Comparison of ENCODE assay signal across 19 cellular contexts in the genomic region with DNA sequence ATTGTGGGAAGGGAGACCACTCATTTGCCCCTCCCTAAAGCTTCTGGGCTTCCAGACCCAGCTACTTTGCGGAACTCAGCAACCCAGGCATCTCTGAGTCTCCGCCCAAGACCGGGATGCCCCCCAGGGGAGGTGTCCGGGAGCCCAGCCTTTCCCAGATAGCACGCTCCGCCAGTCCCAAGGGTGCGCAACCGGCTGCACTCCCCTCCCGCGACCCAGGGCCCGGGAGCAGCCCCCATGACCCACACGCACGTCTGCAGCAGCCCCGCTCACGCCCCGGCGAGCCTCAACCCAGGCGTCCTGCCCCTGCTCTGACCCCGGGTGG. TPM values are rescaled to one million over a fixed set of nuclear protein-coding genes. Genes with fewer than 3 reads are reported as not detected.
A peak's percentile ranks its signal among the peaks of the same experiment; 100 is the strongest.
DNase-seq lines count a peak whose midpoint lies in the region; ATAC-seq and TF ChIP-seq lines count a peak whose summit lies in the region.
"Had no signal": no experiment of that assay in that cellular context is flagged by ENCODE, and none has a peak within 500 bp of the region (broad histone marks: within the 10 kb centered on the region; RNA-seq: fewer than 3 reads in every experiment).

A gene (plus strand): TSS at position 149 of the 325 bp plus-strand sequence. CDS start 513 bp downstream, outside the sequence.

- H3K27ac ChIP-seq in neural cell (ENCODE audit: low read length): no peak within 1 kb of the TSS
- H3K27ac ChIP-seq: gastrocnemius medialis, left lung, upper lobe of left lung had no signal

- H3K9ac ChIP-seq in neural cell (ENCODE audit: low read length): peak within 1 kb of the TSS; percentile 12

- no peaks in the 10 kb centered on the region for H3K36me3 ChIP-seq in neural cell (ENCODE audit: insufficient read depth, low read length)
- H3K36me3 ChIP-seq: gastrocnemius medialis, left lung, upper lobe of left lung had no signal

- POLR2A ChIA-PET in AG04449 (lab: Yijun Ruan, JAX): interaction anchor here (0.7 kb wide), 1 partner anchor 9 kb away, joined by 3 read pairs; no protein-coding TSS in a partner anchor

- TF ChIP-seq RAD21 in neural cell (conservative IDR thresholded peaks at IDR 0.05): no peak

- TF ChIP-seq CTCF in AG04449 (IDR thresholded peaks at IDR 0.05; ENCODE audit: insufficient read depth, low read length, missing control alignments) (no peak), fibroblast of villous mesenchyme (IDR thresholded peaks at IDR 0.05; ENCODE audit: insufficient read depth, low read depth, low read length) (no peak), neural cell (IDR thresholded peaks at IDR 0.05; ENCODE audit: poor library complexity, severe bottlenecking) (no peak)

- H3F3A ChIP-seq in neural cell (ENCODE audit: insufficient read depth, low read length, poor library complexity, severe bottlenecking): no peaks in the 10 kb centered on the region

- DNase-seq in AG04449 (ENCODE audit: low read depth, low spot score) (no peak), HuH-7.5 (ENCODE audit: low spot score) (peak; percentile 43), fibroblast of villous mesenchyme (ENCODE audit: low read depth) (no peak), NCI-H526 treated with DMSO at 0.1 percent for 48 hours (lab: John Stamatoyannopoulos, UW) (no peak), kidney glomerular epithelial cell (lab: John Stamatoyannopoulos, UW) (no peak), KG1 (lab: John Stamatoyannopoulos, UW) (no peak)
- DNase-seq: activated CD4-positive, CD25-positive, alpha-beta regulatory T cell treated with anti-CD3 and anti-CD28 coated beads, Interleukin-2, amount 50 U/mL, for 72 hours; activated T-cell treated with anti-CD3 and anti-CD28 coated beads, Interleukin-2, amount 50 U/mL, for 1 hour; AML-193; amygdala; gastrocnemius medialis; NCI-H2081 treated with DMSO at 0.1 percent for 48 hours; nucleus accumbens had no signal

- TF ChIP-seq EP300 in neural cell (conservative IDR thresholded peaks at IDR 0.05; ENCODE audit: poor library complexity, severe bottlenecking): no peak

- CTCF ChIA-PET in AG04449 (lab: Yijun Ruan, JAX): interaction anchor here (0.8 to 6.9 kb wide), 16 partner anchors 9 to 338 kb away, joined by 3 to 116 read pairs (median 4); a partner anchor contains a TSS

- peaks cover 34% of the 10 kb centered on the region for H3K27me3 ChIP-seq in neural cell (ENCODE audit: insufficient read depth, low read depth, low read length)

- H3K9me2 ChIP-seq in neural cell (ENCODE audit: insufficient read depth, low read length): no peaks in the 10 kb centered on the region

- H4K20me1 ChIP-seq in neural cell (ENCODE audit: insufficient read depth): no peaks in the 10 kb centered on the region

- H3K4me2 ChIP-seq in neural cell (ENCODE audit: low read length): no peak within 1 kb of the TSS

- H3K9me3 ChIP-seq in neural cell (ENCODE audit: low read length): no peaks in the 10 kb centered on the region
- H3K9me3 ChIP-seq: gastrocnemius medialis had no signal

- no peaks in the 10 kb centered on the region for H3K79me2 ChIP-seq in neural cell (replicated peaks; ENCODE audit: insufficient read depth, low read length)

- H3K4me3 ChIP-seq in AG04449 (ENCODE audit: low read depth, low read length): peak within 1 kb of the TSS; percentile 23
- peak within 1 kb of the TSS; percentile 21 for H3K4me3 ChIP-seq in fibroblast of villous mesenchyme (ENCODE audit: low read depth, low read length)
- peak within 1 kb of the TSS; percentile 48 for H3K4me3 ChIP-seq in neural cell (ENCODE audit: low read length)
- H3K4me3 ChIP-seq: gastrocnemius medialis, left lung had no signal

- H2AFZ ChIP-seq in neural cell (ENCODE audit: low read depth, low read length): no peak within 1 kb of the TSS

- ATAC-seq in GM21737 (IDR thresholded peaks at IDR 0.05; ENCODE audit: unreplicated experiment): no peak
- ATAC-seq: gastrocnemius medialis, left lung had no signal

TF ChIP-seq in neural cell, 6 proteins besides CTCF, POLR2A, EP300 and RAD21:
- TF ChIP-seq, protein P1, sequence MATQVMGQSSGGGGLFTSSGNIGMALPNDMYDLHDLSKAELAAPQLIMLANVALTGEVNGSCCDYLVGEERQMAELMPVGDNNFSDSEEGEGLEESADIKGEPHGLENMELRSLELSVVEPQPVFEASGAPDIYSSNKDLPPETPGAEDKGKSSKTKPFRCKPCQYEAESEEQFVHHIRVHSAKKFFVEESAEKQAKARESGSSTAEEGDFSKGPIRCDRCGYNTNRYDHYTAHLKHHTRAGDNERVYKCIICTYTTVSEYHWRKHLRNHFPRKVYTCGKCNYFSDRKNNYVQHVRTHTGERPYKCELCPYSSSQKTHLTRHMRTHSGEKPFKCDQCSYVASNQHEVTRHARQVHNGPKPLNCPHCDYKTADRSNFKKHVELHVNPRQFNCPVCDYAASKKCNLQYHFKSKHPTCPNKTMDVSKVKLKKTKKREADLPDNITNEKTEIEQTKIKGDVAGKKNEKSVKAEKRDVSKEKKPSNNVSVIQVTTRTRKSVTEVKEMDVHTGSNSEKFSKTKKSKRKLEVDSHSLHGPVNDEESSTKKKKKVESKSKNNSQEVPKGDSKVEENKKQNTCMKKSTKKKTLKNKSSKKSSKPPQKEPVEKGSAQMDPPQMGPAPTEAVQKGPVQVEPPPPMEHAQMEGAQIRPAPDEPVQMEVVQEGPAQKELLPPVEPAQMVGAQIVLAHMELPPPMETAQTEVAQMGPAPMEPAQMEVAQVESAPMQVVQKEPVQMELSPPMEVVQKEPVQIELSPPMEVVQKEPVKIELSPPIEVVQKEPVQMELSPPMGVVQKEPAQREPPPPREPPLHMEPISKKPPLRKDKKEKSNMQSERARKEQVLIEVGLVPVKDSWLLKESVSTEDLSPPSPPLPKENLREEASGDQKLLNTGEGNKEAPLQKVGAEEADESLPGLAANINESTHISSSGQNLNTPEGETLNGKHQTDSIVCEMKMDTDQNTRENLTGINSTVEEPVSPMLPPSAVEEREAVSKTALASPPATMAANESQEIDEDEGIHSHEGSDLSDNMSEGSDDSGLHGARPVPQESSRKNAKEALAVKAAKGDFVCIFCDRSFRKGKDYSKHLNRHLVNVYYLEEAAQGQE (IDR thresholded peaks at IDR 0.05; ENCODE audit: borderline replicate concordance): no peak
- peak; percentile 33 for TF ChIP-seq EZH2 (IDR thresholded peaks at IDR 0.05; ENCODE audit: borderline replicate concordance, insufficient read depth, low read length, poor library complexity, severe bottlenecking)

RNA-seq across cellular contexts. Expression of the gene that starts here (rescaled TPM):
- total RNA-seq in fibroblast of villous mesenchyme: not detected in 2 replicates
- polyA plus RNA-seq in neural cell: not detected in 2 replicates
- polyA minus RNA-seq in neural cell: not detected in 2 replicates
- total RNA-seq: dermis microvascular lymphatic vessel endothelial cell, gastrocnemius medialis, H4, left lung had no signal
